In genomic region chr18:41524674-41525470, GRCh38 we compare ENCODE assay signal across 24 cellular contexts.
DNase-seq lines count a peak whose midpoint lies in the region; TF ChIP-seq lines count a peak whose summit lies in the region.
"Had no signal": no experiment of that assay in that cellular context is flagged by ENCODE, and none has a peak within 500 bp of the region (broad histone marks: within the 10 kb centered on the region; RNA-seq: fewer than 3 reads in every experiment).

No MANE protein-coding gene starts in this region.

- H3K4me1 ChIP-seq in prostate gland (replicated peaks) = no peaks in the 10 kb centered on the region
- H3K4me1 ChIP-seq: SJSA1 had no signal

- WGBS in prostate gland = 9% methylated on average over 2 of the region's 2 CpGs

- H3K36me3 ChIP-seq in prostate gland = no peaks in the 10 kb centered on the region
- H3K36me3 ChIP-seq in brain microvascular endothelial cell (replicated peaks) = no peaks in the 10 kb centered on the region
- H3K36me3 ChIP-seq: BLaER1 treated with 17β-estradiol and CSF1 and Interleukin-3, amounts not matched to agents 10 nM and 100 nM; SJSA1 had no signal

- H3K9me3 ChIP-seq in prostate gland = no peaks in the 10 kb centered on the region
- H3K9me3 ChIP-seq: BLaER1 treated with 17β-estradiol and CSF1 and Interleukin-3, amounts not matched to agents 10 nM and 100 nM; SJSA1 had no signal

- in situ Hi-C loops in brain microvascular endothelial cell (cut with HindIII; ENCODE audit: low pct_ligation_motif_present, low sequenced_read_pairs) = no loop called here

- DNase-seq in NCI-H2171 treated with DMSO at 0.1 percent for 48 hours (lab: John Stamatoyannopoulos, UW) (peak; percentile 44), NCI-H2171 (lab: John Stamatoyannopoulos, UW) (no peak), NCI-H1105 (lab: John Stamatoyannopoulos, UW) (peak; percentile 7), NCI-H748 treated with DMSO at 0.1 percent for 48 hours (lab: John Stamatoyannopoulos, UW) (peak; percentile 83), prostate gland (ENCODE audit: low spot score) (peak; percentile 5), brain microvascular endothelial cell (no peak), NCI-H1436 (lab: John Stamatoyannopoulos, UW) (no peak)
- no peak for DNase-seq in activated CD4-positive, alpha-beta T cell treated with anti-CD3 and anti-CD28 coated beads, Interleukin-2, amount 50 U/mL, for 4 hours
- DNase-seq: AML-193; CD4-positive, alpha-beta T cell; DMS79 treated with DMSO at 0.1 percent for 48 hours; GF-D8; NCI-H1048; NCI-H1694 treated with DMSO at 0.1 percent for 48 hours; NCI-H2081 treated with DMSO at 0.1 percent for 48 hours; NCI-H446 treated with DMSO at 0.1 percent for 48 hours; NCI-H526 treated with DMSO at 0.1 percent for 48 hours; Right ventricle myocardium superior; RPMI8226; T-cell had no signal

- intact Hi-C loops in prostate gland (cut with DNase I) = no loop called here

- H3K27me3 ChIP-seq in prostate gland (replicated peaks; ENCODE audit: insufficient read depth) (no peaks in the 10 kb centered on the region), brain microvascular endothelial cell (replicated peaks) (no peaks in the 10 kb centered on the region)
- H3K27me3 ChIP-seq: BLaER1 treated with 17β-estradiol and CSF1 and Interleukin-3, amounts not matched to agents 10 nM and 100 nM; SJSA1 had no signal

- TF ChIP-seq POLR2A in prostate gland (IDR thresholded peaks at IDR 0.05) = no peak

- peak overlapping the region in 1 of 2 donors; percentile 3 for H3K27ac ChIP-seq in prostate gland
- no peak overlapping the region for H3K27ac ChIP-seq in brain microvascular endothelial cell
- H3K27ac ChIP-seq: BLaER1 treated with 17β-estradiol and CSF1 and Interleukin-3, amounts not matched to agents 10 nM and 100 nM; HL-60; KMS-11; SJSA1 had no signal

- H3K4me3 ChIP-seq in prostate gland (no peak overlapping the region), brain microvascular endothelial cell (ENCODE audit: low read depth, low read length) (no peak overlapping the region)
- H3K4me3 ChIP-seq: BLaER1 treated with 17β-estradiol and CSF1 and Interleukin-3, amounts not matched to agents 10 nM and 100 nM; SJSA1 had no signal

- TF ChIP-seq CTCF in prostate gland (IDR thresholded peaks at IDR 0.05) = no peak
- no peak for TF ChIP-seq CTCF in brain microvascular endothelial cell (IDR thresholded peaks at IDR 0.05; ENCODE audit: low read depth, low read length, missing control alignments)

Comparison
In these comparisons a context has a peak if more than half of its experiments do, and no peak if none do; other contexts are left out.
1. DNase-seq: peak in NCI-H2171 treated with DMSO at 0.1 percent for 48 hours (single experiment), NCI-H1105 (single experiment), NCI-H748 treated with DMSO at 0.1 percent for 48 hours (single experiment) and prostate gland (single experiment); none in NCI-H2171 (single experiment), brain microvascular endothelial cell (single experiment), activated CD4-positive, alpha-beta T cell treated with anti-CD3 and anti-CD28 coated beads, Interleukin-2, amount 50 U/mL, for 4 hours (0 of 2) and NCI-H1436 (single experiment).